In genomic region chr21:15289896-15290841, GRCh38 we compare ENCODE assay signal across 15 cellular contexts.
DNase-seq lines count a peak whose midpoint lies in the region; ATAC-seq and TF ChIP-seq lines count a peak whose summit lies in the region.
"Had no signal": no experiment of that assay in that cellular context is flagged by ENCODE, and none has a peak within 500 bp of the region (broad histone marks: within the 10 kb centered on the region; RNA-seq: fewer than 3 reads in every experiment).

No MANE protein-coding gene starts in this region.

- DNase-seq in NCI-H1417 (lab: John Stamatoyannopoulos, UW): peak; percentile 76 to 89 (median 80)
- no peak for DNase-seq in NCI-H1417 treated with DMSO at 0.1 percent for 48 hours (lab: John Stamatoyannopoulos, UW)
- DNase-seq in NCI-H774 (lab: John Stamatoyannopoulos, UW): peak; percentile 87
- peak; percentile 69 for DNase-seq in iPS-NIHi7 (ENCODE audit: extremely low spot score)
- peak; percentile 76 for DNase-seq in spleen
- no peak for DNase-seq in left lobe of liver (ENCODE audit: low spot score)
- no peak for DNase-seq in DMS79 (lab: John Stamatoyannopoulos, UW)
- DNase-seq in hippocampal formation (lab: John Stamatoyannopoulos, UW): no peak
- DNase-seq: NCI-H1694 had no signal

- intact Hi-C loops in spleen (cut with DNase I; ENCODE audit: low total_unique reads): no loop called here

- no peaks in the 10 kb centered on the region for H3K36me3 ChIP-seq in spleen
- H3K36me3 ChIP-seq: ascending aorta, gastroesophageal sphincter, thyroid gland had no signal

- 80 to 87% (median 86%) methylated on average over 28 to 31 of the region's 31 CpGs for WGBS in spleen, 5 donors

- no peak for TF ChIP-seq POLR2A in spleen (IDR thresholded peaks at IDR 0.05)

- TF ChIP-seq CTCF in spleen (IDR thresholded peaks at IDR 0.05 in 8 of 11, conservative IDR thresholded peaks at IDR 0.05 in 3 of 11): no peak

- no peaks in the 10 kb centered on the region for H3K27me3 ChIP-seq in spleen (replicated peaks in 1 of 7)
- H3K27me3 ChIP-seq: ascending aorta, gastroesophageal sphincter, thyroid gland had no signal

- no peaks in the 10 kb centered on the region for H3K9me3 ChIP-seq in spleen
- H3K9me3 ChIP-seq: ascending aorta, gastroesophageal sphincter, thyroid gland had no signal

- no peaks in the 10 kb centered on the region for H3K4me1 ChIP-seq in spleen
- H3K4me1 ChIP-seq: ascending aorta, gastroesophageal sphincter, thyroid gland had no signal

- no peak for ATAC-seq in left lobe of liver
- ATAC-seq: activated CD4-positive, CD25-positive, alpha-beta regulatory T cell treated with anti-CD3 and anti-CD28 coated beads, Interleukin-2, amount 50 U/mL, for 24 hours; gastroesophageal sphincter had no signal

- no peak overlapping the region for H3K27ac ChIP-seq in spleen
- H3K27ac ChIP-seq: 22Rv1, ascending aorta, gastroesophageal sphincter, skin epidermis, thyroid gland had no signal

- no peak overlapping the region for H3K4me3 ChIP-seq in spleen
- H3K4me3 ChIP-seq: ascending aorta, gastroesophageal sphincter, skin epidermis, thyroid gland had no signal

Comparison
In these comparisons a context has a peak if more than half of its experiments do, and no peak if none do; other contexts are left out.
1. DNase-seq: peak in NCI-H1417 (3 of 3), NCI-H774 (single experiment), iPS-NIHi7 (single experiment) and spleen (single experiment); none in NCI-H1417 treated with DMSO at 0.1 percent for 48 hours (single experiment), left lobe of liver (single experiment), DMS79 (single experiment) and hippocampal formation (0 of 2).